Comparison of ENCODE assay signal across 7 cellular contexts in the genomic region with DNA sequence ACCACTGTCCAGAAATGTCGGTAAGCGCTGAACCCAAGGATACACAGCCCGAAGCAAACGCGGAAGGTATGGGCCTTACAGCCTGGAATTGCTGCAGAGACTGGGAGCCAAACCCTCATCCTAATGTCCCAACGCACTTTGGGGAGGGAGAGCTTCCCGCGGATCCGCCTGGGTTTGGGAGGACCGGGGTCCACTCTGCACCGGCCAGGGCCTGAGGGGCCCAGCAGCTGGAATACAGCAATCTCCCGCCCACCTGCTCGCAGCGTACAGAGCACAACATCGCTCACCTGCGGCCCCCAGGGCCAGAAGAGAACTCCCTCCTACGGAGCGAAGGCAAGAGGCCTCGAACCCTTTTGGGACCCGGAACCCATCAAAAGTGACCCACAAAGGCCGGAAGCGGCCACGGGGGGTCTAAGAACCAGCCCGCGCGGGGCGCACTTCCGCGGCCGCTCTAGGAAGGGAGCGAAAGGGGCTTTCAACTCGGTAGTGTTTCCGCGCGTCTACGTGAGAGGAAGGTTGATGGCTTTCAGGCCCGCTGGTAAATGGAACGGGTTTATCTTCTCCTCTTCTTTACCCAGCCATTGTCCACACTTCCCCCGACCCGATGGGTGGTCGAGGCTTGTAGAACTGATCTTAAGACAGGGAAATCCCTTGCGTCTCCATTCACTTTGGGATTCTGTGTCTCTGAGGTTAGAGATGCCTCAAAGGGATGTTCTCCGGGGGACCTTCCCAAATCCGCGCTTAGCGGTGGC.
DNase-seq lines count a peak whose midpoint lies in the region; ATAC-seq and TF ChIP-seq lines count a peak whose summit lies in the region.

A gene (minus strand): TSS at position 378 of the 752 bp plus-strand sequence. CDS start 1,342 bp downstream, outside the sequence.

- H3K27ac ChIP-seq in coronary artery = peak within 1 kb of the TSS; percentile 13 to 58

- peak; percentile 96 for DNase-seq in NCI-H2227 (lab: John Stamatoyannopoulos, UW; ENCODE audit: unreplicated experiment)
- DNase-seq in activated CD4-positive, alpha-beta T cell treated with anti-CD3 and anti-CD28 coated beads for 4 hours = peak; percentile 77 to 79
- DNase-seq in coronary artery (ENCODE audit: low spot score) = peak; percentile 84
- DNase-seq in left kidney (ENCODE audit: low read depth, low spot score) = peak; percentile 96
- peak; percentile 76 to 79 for DNase-seq in stimulated activated CD4-positive, alpha-beta T cell treated with anti-CD3 and anti-CD28 coated beads, Interleukin-1b, Interleukin-23, amount 100 ng/mL, for 4 hours (ENCODE audit: low read depth in 2 of 2)

- ATAC-seq in GM18508 (IDR thresholded peaks at IDR 0.05; ENCODE audit: insufficient read depth, unreplicated experiment) (peak; percentile 66), HG02981 (IDR thresholded peaks at IDR 0.05; ENCODE audit: unreplicated experiment) (peak; percentile 91)

- no peak for TF ChIP-seq CTCF in coronary artery (IDR thresholded peaks at IDR 0.05)

- H3K4me3 ChIP-seq in coronary artery = peak within 1 kb of the TSS; percentile 78

Comparison
In these comparisons a context has a peak if more than half of its experiments do, and no peak if none do; other contexts are left out.
1. Peak in every context shown above with its lines: DNase-seq, ATAC-seq, H3K4me3 ChIP-seq and H3K27ac ChIP-seq.